Comparison of ENCODE assay signal across 10 cellular contexts in genomic region chr2:71379086-71379485, GRCh38. TPM values are rescaled to one million over a fixed set of nuclear protein-coding genes. Genes with fewer than 3 reads are reported as not detected.
DNase-seq lines count a peak whose midpoint lies in the region; ATAC-seq, FAIRE-seq and TF ChIP-seq lines count a peak whose summit lies in the region.
"Had no signal": no experiment of that assay in that cellular context is flagged by ENCODE, and none has a peak within 500 bp of the region (broad histone marks: within the 10 kb centered on the region; RNA-seq: fewer than 3 reads in every experiment).

No MANE protein-coding gene starts in this region.

- TSS peak; percentile 3 for BruUV-seq in HepG2 (replicated peaks; lab: Mats Ljungman, UMichigan)

- H3K27me3 ChIP-seq in HepG2 (ENCODE audit: control insufficient read depth in 1 of 2, insufficient read depth in 2 of 2, low read length in 2 of 2) = no peaks in the 10 kb centered on the region

- no peaks in the 10 kb centered on the region for H3K9me3 ChIP-seq in HepG2 (ENCODE audit: low read length)

- peaks cover 13 to 81% of the 10 kb centered on the region in 2 experiments for H3K36me3 ChIP-seq in HepG2 (replicated peaks in 1 of 2; ENCODE audit: control insufficient read depth in 1 of 2, insufficient read depth in 2 of 2, low read length in 2 of 2)

- in situ Hi-C loops in astrocyte of the spinal cord (cut with HindIII; ENCODE audit: low sequenced_read_pairs) (no loop called here), HepG2 (cut with HindIII; ENCODE audit: extremely low pct_ligation_motif_present, low pct_unique_long_range_greater_than_20kb) (no loop called here)

- TF ChIP-seq EP300 in HepG2 (IDR thresholded peaks at IDR 0.05; ENCODE audit: low read depth in 2 of 2, low read length in 2 of 2) (no peak), HepG2 (CRISPR knock-in tag; IDR thresholded peaks at IDR 0.05; ENCODE audit: borderline replicate concordance) (no peak)

- WGBS in HepG2 (ENCODE audit: low lambda C conversion rate) = 92% methylated on average over 4 of the region's 4 CpGs

- no peak for TF ChIP-seq RAD21 in HepG2 (CRISPR knock-in tag; IDR thresholded peaks at IDR 0.05)

- intact Hi-C loops in HepG2 (cut with micrococcal nuclease; ENCODE audit: unreplicated experiment) = no loop called here

- H3K27ac ChIP-seq in HepG2 (ENCODE audit: extremely low read length, insufficient read depth, low read length) = no peak overlapping the region

- 0 out of 2 replicates have a peak, but pooled peaks cover 3% of the 10 kb centered on the region for H4K20me1 ChIP-seq in HepG2 (ENCODE audit: insufficient read depth, low read length)

- H2AFZ ChIP-seq in HepG2 (ENCODE audit: low read length) = no peak overlapping the region

- no peak overlapping the region for H3K9ac ChIP-seq in HepG2 (ENCODE audit: insufficient read depth, low read depth, low read length)

- H3K79me2 ChIP-seq in HepG2 (ENCODE audit: insufficient read depth, low read length) = no peaks in the 10 kb centered on the region

- FAIRE-seq in HepG2 (lab: Jason Lieb, UNC) = no peak

- POLR2A ChIA-PET in HepG2 (lab: Yijun Ruan, JAX) = no interaction called here

- no peak for TF ChIP-seq POLR2A in HepG2 (IDR thresholded peaks at IDR 0.05; ENCODE audit: insufficient read depth in 1 of 2, low read depth in 2 of 2, low read length in 2 of 2)

- peak; percentile 82 for DNase-seq in AG10803 (ENCODE audit: low read depth)
- peak; percentile 85 for DNase-seq in astrocyte of the spinal cord (ENCODE audit: low read depth, low spot score)
- DNase-seq in HepG2 (ENCODE audit: low spot score) = no peak
- DNase-seq in HuH-7 (ENCODE audit: low spot score) = no peak
- DNase-seq: NCI-H446 had no signal

- no peak overlapping the region for H3K4me2 ChIP-seq in HepG2 (ENCODE audit: low read depth, low read length)

- CTCF ChIA-PET in HepG2 (lab: Yijun Ruan, JAX; ENCODE audit: low intra/inter-chr PET ratio, low total read pairs) = no interaction called here

- H3K4me3 ChIP-seq in AG10803 (ENCODE audit: low read length) (no peak overlapping the region), astrocyte of the spinal cord (ENCODE audit: low read depth, low read length) (no peak overlapping the region), HepG2 (replicated peaks in 1 of 3; ENCODE audit: insufficient read depth in 1 of 3, low read depth in 2 of 3, low read length in 3 of 3) (no peak overlapping the region)
- H3K4me3 ChIP-seq: skin epidermis had no signal

- TF ChIP-seq CTCF in AG10803 (conservative IDR thresholded peaks at IDR 0.05; ENCODE audit: low read length) (no peak), astrocyte of the spinal cord (IDR thresholded peaks at IDR 0.05; ENCODE audit: low read depth, low read length) (no peak), HepG2 (CRISPR knock-in tag; IDR thresholded peaks at IDR 0.05) (no peak)

- no peaks in the 10 kb centered on the region for H3K4me1 ChIP-seq in HepG2 (ENCODE audit: insufficient read depth, low read length)

- ATAC-seq in HG02870 (IDR thresholded peaks at IDR 0.05; ENCODE audit: unreplicated experiment) = peak; percentile 67
- ATAC-seq in HepG2 = peak; percentile 64
- ATAC-seq in HG03280 (IDR thresholded peaks at IDR 0.05; ENCODE audit: unreplicated experiment) = no peak
- no peak for ATAC-seq in GM19395 (IDR thresholded peaks at IDR 0.05; ENCODE audit: unreplicated experiment)
- ATAC-seq in GM19351 (IDR thresholded peaks at IDR 0.05; ENCODE audit: unreplicated experiment) = no peak

TF ChIP-seq in HepG2, 621 proteins besides CTCF, POLR2A, EP300 and RAD21:
- TF ChIP-seq JUNB (CRISPR knock-in tag; IDR thresholded peaks at IDR 0.05; ENCODE audit: borderline replicate concordance) (no peak), ZMAT3 (CRISPR knock-in tag; conservative IDR thresholded peaks at IDR 0.05) (no peak), FOSL2 (CRISPR knock-in tag; IDR thresholded peaks at IDR 0.05) (peak; percentile 34; the same call in 1 of the 2 replicates)

RNA-seq across cellular contexts. Expression of gene ZNF638, which starts 47.5 kb away (rescaled TPM):
- total RNA-seq in HepG2 (2016; rRNA removed; fragmentation: Illumina TruSeq; extraction: Trizol) = 133 and 144 TPM in 2 replicates
- 144 and 165 TPM in 2 replicates for total RNA-seq in HepG2 (2016; cell fraction: cytosol; rRNA removed; fragmentation: Illumina TruSeq; extraction: Trizol; ENCODE audit: low read depth)
- total RNA-seq in HepG2 (2016; cell fraction: insoluble cytoplasmic fraction; rRNA removed; fragmentation: Illumina TruSeq; extraction: Trizol) = 136 and 142 TPM in 2 replicates
- 69.6 and 88.9 TPM in 2 replicates for total RNA-seq in HepG2 (2016; cell fraction: membrane; rRNA removed; fragmentation: Illumina TruSeq; extraction: Trizol)
- 338 and 339 TPM in 2 replicates for total RNA-seq in HepG2 (2016; cell fraction: nucleus; rRNA removed; fragmentation: Illumina TruSeq; extraction: Trizol)
- 79.8 and 92.7 TPM in 2 replicates for polyA plus RNA-seq in HepG2 (2011; rRNA removed)
- 30.4 and 44.2 TPM in 2 replicates for polyA plus RNA-seq in HepG2 (2011; cell fraction: cytosol; rRNA removed)
- polyA plus RNA-seq in HepG2 (2011; cell fraction: nucleus; rRNA removed) = 156 and 178 TPM in 2 replicates
- polyA plus RNA-seq in HepG2 (2012) = 94.6 and 110 TPM in 2 replicates
- 8.2 and 8.9 TPM in 2 replicates for polyA plus RNA-seq in HepG2 (2016; cell fraction: cytosol; fragmentation: Illumina TruSeq; extraction: Trizol; ENCODE audit: low read depth)
- 88.5 and 93.4 TPM in 2 replicates for polyA plus RNA-seq in HepG2 (2016; cell fraction: insoluble cytoplasmic fraction; fragmentation: Illumina TruSeq; extraction: Trizol; ENCODE audit: low read depth)
- polyA plus RNA-seq in HepG2 (2016; cell fraction: membrane; fragmentation: Illumina TruSeq; extraction: Trizol; ENCODE audit: low read depth) = 13.9 and 16.6 TPM in 2 replicates
- polyA plus RNA-seq in HepG2 (2016; cell fraction: nucleus; fragmentation: Illumina TruSeq; extraction: Trizol; ENCODE audit: insufficient read depth, low read depth) = 235 and 243 TPM in 2 replicates
- 88.0 and 129 TPM in 2 replicates for polyA minus RNA-seq in HepG2 (2011; rRNA and poly(A)+ RNA removed; ENCODE audit: low replicate concordance)
- polyA minus RNA-seq in HepG2 (2011; cell fraction: cytosol; rRNA and poly(A)+ RNA removed) = 77.1 and 94.9 TPM in 2 replicates
- 881 and 997 TPM in 2 replicates for polyA minus RNA-seq in HepG2 (2011; cell fraction: nucleus; rRNA and poly(A)+ RNA removed)

Comparison
In these comparisons a context has a peak if more than half of its experiments do, and no peak if none do; other contexts are left out.
1. DNase-seq: peak in AG10803 (single experiment) and astrocyte of the spinal cord (single experiment); none in HepG2 (single experiment) and HuH-7 (single experiment).
2. ATAC-seq: peak in HG02870 (single experiment) and HepG2 (single experiment); none in HG03280 (single experiment), GM19395 (single experiment) and GM19351 (single experiment).